Comparison of ENCODE assay signal across 14 cellular contexts in genomic region chr10:22931948-22932347, GRCh38. TPM values are rescaled to one million over a fixed set of nuclear protein-coding genes. Genes with fewer than 3 reads are reported as not detected.
DNase-seq lines count a peak whose midpoint lies in the region; ATAC-seq, FAIRE-seq and TF ChIP-seq lines count a peak whose summit lies in the region.
"Had no signal": no experiment of that assay in that cellular context is flagged by ENCODE, and none has a peak within 500 bp of the region (broad histone marks: within the 10 kb centered on the region; RNA-seq: fewer than 3 reads in every experiment).

No MANE protein-coding gene starts in this region.

- no peak overlapping the region for H3K9ac ChIP-seq in GM12878 (ENCODE audit: control insufficient read depth, insufficient read depth, low read length)

- H2AFZ ChIP-seq in GM12878 (ENCODE audit: control insufficient read depth, low read depth, low read length) = no peak overlapping the region

- CTCF ChIA-PET in GM12878 (lab: Yijun Ruan, JAX) = interaction anchor here (1.1 kb wide), 1 partner anchor 14 kb away, joined by 3 read pairs; no protein-coding TSS in a partner anchor

- H3K27me3 ChIP-seq in GM12878 (replicated peaks in 1 of 2; ENCODE audit: control insufficient read depth in 2 of 2, insufficient read depth in 2 of 2, low read length in 1 of 2) = peaks cover 1 to 3% of the 10 kb centered on the region in 2 experiments; a peak in 2 of 4 replicates

- peak; percentile 28 for DNase-seq in DMS 273 (lab: John Stamatoyannopoulos, UW; ENCODE audit: unreplicated experiment)
- DNase-seq in DMS 273 treated with DMSO at 0.1 percent for 48 hours (lab: John Stamatoyannopoulos, UW) = no peak
- no peak for DNase-seq in GM12878 (ENCODE audit: low read depth, low spot score)
- DNase-seq in superior temporal gyrus (ENCODE audit: extremely low spot score) = peak; percentile 25
- no peak for DNase-seq in NK-92 treated with Interleukin-12 subunit alpha and Interleukin-12 subunit beta, amount 100 ng/mL, for 24 hours (lab: John Stamatoyannopoulos, UW)
- DNase-seq in activated effector memory CD4-positive, alpha-beta T cell treated with Interleukin-2 at 50 U/mL for 16 hours = no peak
- DNase-seq: activated T-cell treated with anti-CD3 and anti-CD28 coated beads, Interleukin-2, amount 50 U/mL, for 72 hours; effector CD8-positive, alpha-beta T cell; left ventricle myocardium inferior; NCI-H2171 had no signal

- TF ChIP-seq POLR2A in GM12878 (IDR thresholded peaks at IDR 0.05; ENCODE audit: low read depth, low read length) = no peak

- no peaks in the 10 kb centered on the region for H3K4me1 ChIP-seq in GM12878 (ENCODE audit: control insufficient read depth, insufficient read depth, low read length)

- H3K79me2 ChIP-seq in GM12878 (ENCODE audit: control insufficient read depth, insufficient read depth, low read length) = no peaks in the 10 kb centered on the region

- TF ChIP-seq EP300 in GM12878 (IDR thresholded peaks at IDR 0.05; ENCODE audit: borderline replicate concordance in 1 of 2, control insufficient read depth in 1 of 2, low read depth in 2 of 2, low read length in 2 of 2) = no peak

- no peak for TF ChIP-seq RAD21 in GM12878 (IDR thresholded peaks at IDR 0.05; ENCODE audit: insufficient read depth, low read depth, low read length)

- no peak for TF ChIP-seq CTCF in GM12878 (IDR thresholded peaks at IDR 0.05 in 2 of 3, conservative IDR thresholded peaks at IDR 0.05 in 1 of 3; ENCODE audit: control insufficient read depth in 2 of 3, extremely low read depth in 1 of 3, insufficient read depth in 1 of 3, low read depth in 3 of 3, low read length in 3 of 3)

- 0% methylated on average over 2 of the region's 2 CpGs for WGBS in GM12878 (ENCODE audit: insufficient coverage, insufficient replicate concordance, low lambda C conversion rate, missing lambda C conversion rate)

- in situ Hi-C loops in GM12878 (cut with MboI) = no loop called here

- ATAC-seq in HG03196 (IDR thresholded peaks at IDR 0.05; ENCODE audit: unreplicated experiment) (peak; percentile 53), GM12878 (peak; percentile 83), HG03039 (IDR thresholded peaks at IDR 0.05; ENCODE audit: unreplicated experiment) (no peak)
- ATAC-seq: activated T-cell treated with anti-CD3 and anti-CD28 coated beads, Interleukin-2, amount 50 U/mL, for 72 hours had no signal

- no TSS peak for BruUV-seq in GM12878 (replicated peaks; lab: Mats Ljungman, UMichigan)

- SMC1A ChIA-PET in GM12878 (lab: Charles Lee; ENCODE audit: uncharacterized antibody, unreplicated experiment) = interaction anchor here (0.9 to 1.6 kb wide), 8 partner anchors 9 to 1077 kb away, joined by 3 to 6 read pairs (median 3); no protein-coding TSS in a partner anchor

- POLR2A ChIA-PET in GM12878 (lab: Charles Lee) = no interaction called here

- no peaks in the 10 kb centered on the region for H4K20me1 ChIP-seq in GM12878 (ENCODE audit: control insufficient read depth, insufficient read depth)

- intact Hi-C loops in GM12878 (cut with micrococcal nuclease; ENCODE audit: unreplicated experiment) = no loop called here

- no peaks in the 10 kb centered on the region for H3K36me3 ChIP-seq in GM12878 (ENCODE audit: control insufficient read depth in 2 of 2, insufficient read depth in 2 of 2, low read length in 1 of 2)
- H3K36me3 ChIP-seq: left ventricle myocardium inferior had no signal

- no peak overlapping the region for H3K27ac ChIP-seq in GM12878 (ENCODE audit: control insufficient read depth, insufficient read depth)
- H3K27ac ChIP-seq: 22Rv1, left ventricle myocardium inferior had no signal

- H3K4me3 ChIP-seq in GM12878 = no peak overlapping the region
- H3K4me3 ChIP-seq: left ventricle myocardium inferior had no signal

- no peak overlapping the region for H3K4me2 ChIP-seq in GM12878 (ENCODE audit: control insufficient read depth, insufficient read depth)

- RAD21 ChIA-PET in GM12878 (lab: Charles Lee; ENCODE audit: unreplicated experiment) = interaction anchor here (1.0 to 1.4 kb wide), 4 partner anchors 165 to 381 kb away, joined by 3 read pairs; no protein-coding TSS in a partner anchor

- no peak for FAIRE-seq in GM12878 (lab: Jason Lieb, UNC)

- H3K9me3 ChIP-seq in GM12878 (replicated peaks; ENCODE audit: control insufficient read depth, insufficient read depth, low read length) = no peaks in the 10 kb centered on the region; the same call in 2 of the 3 replicates
- H3K9me3 ChIP-seq: left ventricle myocardium inferior had no signal

TF ChIP-seq in GM12878, 131 proteins besides CTCF, POLR2A, EP300 and RAD21:
- TF ChIP-seq HDAC6 (IDR thresholded peaks at IDR 0.05; ENCODE audit: unreplicated experiment) = no peak
- peak in 1 of 2 experiments; percentile 26; a peak in 1 of 4 replicates for TF ChIP-seq IKZF2 (IDR thresholded peaks at IDR 0.05)
- TF ChIP-seq CHD1 (IDR thresholded peaks at IDR 0.05; ENCODE audit: low read depth, low read length) = no peak
- TF ChIP-seq IKZF1 (conservative IDR thresholded peaks at IDR 0.05) = 0 out of 2 replicates have a peak, but pooled peaks have one; percentile 14
- TF ChIP-seq, protein P1, sequence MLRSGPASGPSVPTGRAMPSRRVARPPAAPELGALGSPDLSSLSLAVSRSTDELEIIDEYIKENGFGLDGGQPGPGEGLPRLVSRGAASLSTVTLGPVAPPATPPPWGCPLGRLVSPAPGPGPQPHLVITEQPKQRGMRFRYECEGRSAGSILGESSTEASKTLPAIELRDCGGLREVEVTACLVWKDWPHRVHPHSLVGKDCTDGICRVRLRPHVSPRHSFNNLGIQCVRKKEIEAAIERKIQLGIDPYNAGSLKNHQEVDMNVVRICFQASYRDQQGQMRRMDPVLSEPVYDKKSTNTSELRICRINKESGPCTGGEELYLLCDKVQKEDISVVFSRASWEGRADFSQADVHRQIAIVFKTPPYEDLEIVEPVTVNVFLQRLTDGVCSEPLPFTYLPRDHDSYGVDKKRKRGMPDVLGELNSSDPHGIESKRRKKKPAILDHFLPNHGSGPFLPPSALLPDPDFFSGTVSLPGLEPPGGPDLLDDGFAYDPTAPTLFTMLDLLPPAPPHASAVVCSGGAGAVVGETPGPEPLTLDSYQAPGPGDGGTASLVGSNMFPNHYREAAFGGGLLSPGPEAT (IDR thresholded peaks at IDR 0.05; ENCODE audit: low read depth) = 0 out of 2 replicates have a peak, but pooled peaks have one; percentile 17
- TF ChIP-seq MTA2 (IDR thresholded peaks at IDR 0.05; ENCODE audit: low read depth) = 0 out of 2 replicates have a peak, but pooled peaks have one; percentile 20

RNA-seq across cellular contexts. Expression of gene ARMC3, which starts 4.1 kb away (rescaled TPM):
- not detected in 2 replicates for total RNA-seq in GM12878 (2013; cell fraction: nucleolus; rRNA removed)
- 0.06 TPM in 1 of 2 replicates, not detected in the other for total RNA-seq in GM12878 (2014; rRNA removed)
- not detected in 2 replicates for total RNA-seq in GM12878 (2014; rRNA removed; fragmentation: Illumina TruSeq; extraction: Trizol)
- not detected in 2 replicates for total RNA-seq in GM12878 (2021)
- not detected for polyA plus RNA-seq in GM12878 (2011; ENCODE audit: low read depth)
- polyA plus RNA-seq in GM12878 (2011; rRNA removed) = not detected in 2 replicates
- not detected in 2 replicates for polyA plus RNA-seq in GM12878 (2011; cell fraction: cytosol; rRNA removed)
- not detected in 2 replicates for polyA plus RNA-seq in GM12878 (2011; cell fraction: nucleus; rRNA removed)
- polyA plus RNA-seq in GM12878 (2012) = not detected in 2 replicates
- polyA plus RNA-seq in GM12878 (2014; fragmentation: Illumina TruSeq; extraction: Trizol) = 0.01 TPM in 1 of 2 replicates, not detected in the other
- polyA plus RNA-seq in GM12878 (2014; fragmentation: Nextera tagmentation; extraction: Ambion mirVana) = not detected
- not detected in 2 replicates for polyA plus RNA-seq in GM12878 (2014; rRNA removed)
- polyA plus RNA-seq in GM12878 (2016; fragmentation: Nextera tagmentation; extraction: Ambion mirVana) = not detected
- not detected in 2 replicates for polyA minus RNA-seq in GM12878 (2011; rRNA and poly(A)+ RNA removed)
- not detected in 2 replicates for polyA minus RNA-seq in GM12878 (2011; cell fraction: cytosol; rRNA and poly(A)+ RNA removed)
- not detected in 2 replicates for polyA minus RNA-seq in GM12878 (2011; cell fraction: nucleus; rRNA and poly(A)+ RNA removed)
- total RNA-seq: activated T-cell treated with anti-CD3 and anti-CD28 coated beads, Interleukin-2, amount 50 U/mL, for 72 hours; left ventricle myocardium inferior; T-helper 1 cell treated with Interleukin-12 subunit alpha and Interleukin-12 subunit beta and Interleukin-4 antibody, amounts not matched to agents 30 ng/mL and 1 ng/mL, for 36 hours had no signal

Comparison
In these comparisons a context has a peak if more than half of its experiments do, and no peak if none do; other contexts are left out.
1. DNase-seq: peak in DMS 273 (single experiment) and superior temporal gyrus (single experiment); none in DMS 273 treated with DMSO at 0.1 percent for 48 hours (single experiment), GM12878 (single experiment), NK-92 treated with Interleukin-12 subunit alpha and Interleukin-12 subunit beta, amount 100 ng/mL, for 24 hours (single experiment) and activated effector memory CD4-positive, alpha-beta T cell treated with Interleukin-2 at 50 U/mL for 16 hours (single experiment).